In the genomic region with DNA sequence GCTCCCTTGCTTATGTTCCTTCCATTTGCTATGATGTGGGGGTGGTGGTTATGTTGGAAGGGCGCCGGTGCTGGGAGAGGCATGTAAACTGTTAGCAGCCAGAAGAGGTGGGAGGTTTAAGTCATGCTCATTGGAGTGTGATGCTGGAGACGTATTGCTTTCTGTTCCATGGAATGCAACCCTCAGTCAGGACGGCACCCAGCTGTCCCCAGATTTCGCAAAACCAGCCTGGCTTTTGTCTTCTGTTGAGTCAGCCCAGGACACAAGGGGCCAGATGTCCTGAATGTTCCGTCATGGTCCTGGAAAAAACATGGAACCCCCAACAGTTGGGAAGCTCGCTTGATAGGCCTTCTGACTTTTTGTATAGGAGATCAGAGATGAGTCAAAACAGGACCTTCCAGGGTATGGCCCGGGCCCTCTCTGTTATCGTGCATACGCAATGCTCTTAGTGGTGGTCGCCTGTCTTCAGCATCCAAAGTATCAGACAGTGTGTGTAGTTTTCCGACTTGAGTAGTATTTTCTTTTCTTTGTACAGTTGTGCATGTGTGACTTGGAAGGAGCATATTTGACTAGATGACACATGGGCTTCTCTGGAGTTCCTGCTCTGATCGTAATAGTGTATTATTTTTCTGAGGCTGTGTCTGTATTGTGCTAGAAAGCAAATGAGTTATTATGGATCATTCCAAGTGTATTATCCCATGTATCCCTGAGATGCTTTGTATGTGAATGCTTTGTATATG, we compare ENCODE assay signal across 10 cellular contexts.
DNase-seq lines count a peak whose midpoint lies in the region; ATAC-seq and TF ChIP-seq lines count a peak whose summit lies in the region.
"Had no signal": no experiment of that assay in that cellular context is flagged by ENCODE, and none has a peak within 500 bp of the region (broad histone marks: within the 10 kb centered on the region; RNA-seq: fewer than 3 reads in every experiment).

No MANE protein-coding gene starts in this region.

- DNase-seq in Right ventricle myocardium inferior (ENCODE audit: missing footprints) (peak; percentile 66), cardiac septum (ENCODE audit: low spot score) (no peak), fibroblast of the aortic adventitia (ENCODE audit: low read depth) (peak; percentile 52), myocyte (ENCODE audit: low read depth) (peak; percentile 92), upper lobe of right lung (no peak), NCI-H1436 treated with DMSO at 0.1 percent for 48 hours (lab: John Stamatoyannopoulos, UW) (no peak), HuH-7.5 (ENCODE audit: low spot score) (no peak)
- DNase-seq: NCI-H187; stimulated activated CD4-positive, alpha-beta T cell treated with anti-CD3 and anti-CD28 coated beads, Interleukin-4, amount 100 ng/mL, for 1 hour had no signal

- H3K27me3 ChIP-seq in upper lobe of right lung, result no peaks in the 10 kb centered on the region

- peak; percentile 89 for ATAC-seq in Right ventricle myocardium inferior
- peak; percentile 63 for ATAC-seq in upper lobe of right lung
- no peak for ATAC-seq in GM21529 (IDR thresholded peaks at IDR 0.05; ENCODE audit: unreplicated experiment)

- H3K27ac ChIP-seq in upper lobe of right lung, result no peak overlapping the region

- no peaks in the 10 kb centered on the region for H3K4me1 ChIP-seq in upper lobe of right lung

- no peak for TF ChIP-seq CTCF in fibroblast of the aortic adventitia (IDR thresholded peaks at IDR 0.05; ENCODE audit: insufficient read depth, low read length)
- TF ChIP-seq CTCF in upper lobe of right lung (IDR thresholded peaks at IDR 0.05), result no peak

- H3K4me3 ChIP-seq in fibroblast of the aortic adventitia (ENCODE audit: low read depth, low read length) (no peak overlapping the region), upper lobe of right lung (no peak overlapping the region)

- no peaks in the 10 kb centered on the region for H3K36me3 ChIP-seq in upper lobe of right lung

- intact Hi-C loops in Right ventricle myocardium inferior (cut with DNase I), result no loop called here
- intact Hi-C loops in cardiac septum (cut with DNase I), result no loop called here
- intact Hi-C loops in upper lobe of right lung (cut with DNase I), result no loop called here

- H3K9me3 ChIP-seq in upper lobe of right lung, result no peaks in the 10 kb centered on the region

Comparison
In these comparisons a context has a peak if more than half of its experiments do, and no peak if none do; other contexts are left out.
1. DNase-seq: peak in Right ventricle myocardium inferior (single experiment), fibroblast of the aortic adventitia (single experiment) and myocyte (single experiment); none in cardiac septum (single experiment), upper lobe of right lung (single experiment), NCI-H1436 treated with DMSO at 0.1 percent for 48 hours (single experiment) and HuH-7.5 (single experiment).